25 cellular contexts compared by ENCODE assay signal in genomic region chr4:106614446-106614845, GRCh38.
A peak's percentile ranks its signal among the peaks of the same experiment; 100 is the strongest.
DNase-seq lines count a peak whose midpoint lies in the region; ATAC-seq and TF ChIP-seq lines count a peak whose summit lies in the region.
"Had no signal": no experiment of that assay in that cellular context is flagged by ENCODE, and none has a peak within 500 bp of the region (broad histone marks: within the 10 kb centered on the region; RNA-seq: fewer than 3 reads in every experiment).

No MANE protein-coding gene starts in this region.

- H3K4me3 Mint-ChIP-seq in activated T-cell treated with anti-CD3 and anti-CD28 coated beads, Interleukin-2, amount 50 U/mL, for 72 hours = no peak overlapping the region
- H3K4me3 Mint-ChIP-seq: activated B cell treated with CpG ODN at 0.5 μM for 24 hours; activated CD4-positive, alpha-beta memory T cell treated with anti-CD3 and anti-CD28 coated beads, Interleukin-2, amount 10 ng/mL, durations not matched to agents 7 days and 5 days had no signal

- H3K27me3 ChIP-seq in smooth muscle cell (ENCODE audit: low read depth) = no peaks in the 10 kb centered on the region
- H3K27me3 ChIP-seq: esophagus muscularis mucosa, right atrium auricular region, uterus had no signal

- H3K9me3 ChIP-seq in SK-N-MC (ENCODE audit: low read depth, low read length) (no peaks in the 10 kb centered on the region), smooth muscle cell (replicated peaks; ENCODE audit: low read depth) (no peaks in the 10 kb centered on the region)
- H3K9me3 ChIP-seq: esophagus muscularis mucosa, left ventricle myocardium inferior, right atrium auricular region, uterus had no signal

- no peaks in the 10 kb centered on the region for H3K4me1 Mint-ChIP-seq in activated T-cell treated with anti-CD3 and anti-CD28 coated beads, Interleukin-2, amount 50 U/mL, for 72 hours (ENCODE audit: low read depth)
- H3K4me1 Mint-ChIP-seq: activated B cell treated with CpG ODN at 0.5 μM for 24 hours; activated CD4-positive, alpha-beta memory T cell treated with anti-CD3 and anti-CD28 coated beads, Interleukin-2, amount 10 ng/mL, durations not matched to agents 7 days and 5 days had no signal

- H3K27me3 Mint-ChIP-seq in activated T-cell treated with anti-CD3 and anti-CD28 coated beads, Interleukin-2, amount 50 U/mL, for 72 hours (ENCODE audit: low read depth) = no peaks in the 10 kb centered on the region
- H3K27me3 Mint-ChIP-seq: activated B cell treated with CpG ODN at 0.5 μM for 24 hours; activated CD4-positive, alpha-beta memory T cell treated with anti-CD3 and anti-CD28 coated beads, Interleukin-2, amount 10 ng/mL, durations not matched to agents 7 days and 5 days had no signal

- H3K9me3 Mint-ChIP-seq in activated T-cell treated with anti-CD3 and anti-CD28 coated beads, Interleukin-2, amount 50 U/mL, for 72 hours = peaks cover 0 to 1% of the 10 kb centered on the region in 2 donors

- ATAC-seq in activated T-cell treated with anti-CD3 and anti-CD28 coated beads, Interleukin-2, amount 50 U/mL, for 72 hours (replicated peaks in 1 of 2) = no peak
- no peak for ATAC-seq in HG03175 (IDR thresholded peaks at IDR 0.05; ENCODE audit: unreplicated experiment)

- H3K79me2 ChIP-seq in smooth muscle cell (ENCODE audit: low read depth) = no peaks in the 10 kb centered on the region

- H3K27ac ChIP-seq in SK-N-MC (no peak overlapping the region), smooth muscle cell (ENCODE audit: low read depth) (no peak overlapping the region)
- H3K27ac ChIP-seq: 22Rv1, C4-2B, esophagus muscularis mucosa, left ventricle myocardium inferior, right atrium auricular region, uterus had no signal

- 82% methylated on average over 4 of the region's 4 CpGs for WGBS in smooth muscle cell (ENCODE audit: low lambda C conversion rate)

- H3K36me3 Mint-ChIP-seq in activated T-cell treated with anti-CD3 and anti-CD28 coated beads, Interleukin-2, amount 50 U/mL, for 72 hours (ENCODE audit: insufficient read depth in 2 of 2) = no peaks in the 10 kb centered on the region

- peak overlapping the region; percentile 6 for H2AFZ ChIP-seq in smooth muscle cell (ENCODE audit: low read depth)

- no peaks in the 10 kb centered on the region for H3K4me1 ChIP-seq in smooth muscle cell (ENCODE audit: low read depth)
- H3K4me1 ChIP-seq: left ventricle myocardium inferior, right atrium auricular region, uterus had no signal

- no peak for TF ChIP-seq CTCF in smooth muscle cell (IDR thresholded peaks at IDR 0.05; ENCODE audit: borderline replicate concordance, insufficient read depth, poor library complexity, severe bottlenecking)

- no peak overlapping the region for H3K4me2 ChIP-seq in smooth muscle cell

- no peak overlapping the region for H3K9ac ChIP-seq in SK-N-MC (ENCODE audit: insufficient read length)
- no peak overlapping the region for H3K9ac ChIP-seq in smooth muscle cell (ENCODE audit: low read depth)

- no peaks in the 10 kb centered on the region for H3F3A ChIP-seq in smooth muscle cell (ENCODE audit: low read depth)

- no peaks in the 10 kb centered on the region for H4K20me1 ChIP-seq in smooth muscle cell (ENCODE audit: low read depth)

- peak overlapping the region; percentile 42 for H3K27ac Mint-ChIP-seq in activated T-cell treated with anti-CD3 and anti-CD28 coated beads, Interleukin-2, amount 50 U/mL, for 72 hours
- H3K27ac Mint-ChIP-seq: activated B cell treated with CpG ODN at 0.5 μM for 24 hours; activated CD4-positive, alpha-beta memory T cell treated with anti-CD3 and anti-CD28 coated beads, Interleukin-2, amount 10 ng/mL, durations not matched to agents 7 days and 5 days had no signal

- DNase-seq in activated T-cell treated with anti-CD3 and anti-CD28 coated beads, Interleukin-2, amount 50 U/mL, for 72 hours = no peak
- no peak for DNase-seq in activated T-cell treated with anti-CD3 and anti-CD28 coated beads, Interleukin-2, amount 50 U/mL, for 1 hour
- DNase-seq in SK-N-MC (ENCODE audit: low read depth, low spot score) = no peak
- peak; percentile 47 for DNase-seq in fibroblast of gingiva (ENCODE audit: low read depth)
- no peak for DNase-seq in smooth muscle cell (lab: John Stamatoyannopoulos, UW; ENCODE audit: unreplicated experiment)
- no peak for DNase-seq in RPMI8226
- no peak for DNase-seq in NCI-H345 treated with DMSO at 0.1 percent for 48 hours (lab: John Stamatoyannopoulos, UW; ENCODE audit: unreplicated experiment)
- DNase-seq: activated B cell treated with CpG ODN at 0.5 μM for 24 hours; activated CD4-positive, alpha-beta memory T cell treated with anti-CD3 and anti-CD28 coated beads, Interleukin-2, amount 10 ng/mL, durations not matched to agents 7 days and 5 days; activated T-cell treated with anti-CD3 and anti-CD28 coated beads for 4 hours; amygdala; central memory CD4-positive, alpha-beta T cell; effector CD4-positive, alpha-beta T cell; KBM-7; left ventricle myocardium inferior; NCI-H187; nucleus accumbens; substantia nigra; T-helper 9 cell; uterus had no signal

- H3K4me3 ChIP-seq in SK-N-MC (0 out of 2 replicates have a peak overlapping the region, but pooled peaks have one; percentile 34), smooth muscle cell (no peak overlapping the region)
- H3K4me3 ChIP-seq: esophagus muscularis mucosa, left ventricle myocardium inferior, right atrium auricular region, uterus had no signal

- H3K36me3 ChIP-seq in SK-N-MC (ENCODE audit: insufficient read depth, low read length) (no peaks in the 10 kb centered on the region), smooth muscle cell (ENCODE audit: low read depth) (no peaks in the 10 kb centered on the region)
- H3K36me3 ChIP-seq: esophagus muscularis mucosa, left ventricle myocardium inferior, right atrium auricular region, uterus had no signal
